ENCODE assay signal across 15 cellular contexts in the genomic region with DNA sequence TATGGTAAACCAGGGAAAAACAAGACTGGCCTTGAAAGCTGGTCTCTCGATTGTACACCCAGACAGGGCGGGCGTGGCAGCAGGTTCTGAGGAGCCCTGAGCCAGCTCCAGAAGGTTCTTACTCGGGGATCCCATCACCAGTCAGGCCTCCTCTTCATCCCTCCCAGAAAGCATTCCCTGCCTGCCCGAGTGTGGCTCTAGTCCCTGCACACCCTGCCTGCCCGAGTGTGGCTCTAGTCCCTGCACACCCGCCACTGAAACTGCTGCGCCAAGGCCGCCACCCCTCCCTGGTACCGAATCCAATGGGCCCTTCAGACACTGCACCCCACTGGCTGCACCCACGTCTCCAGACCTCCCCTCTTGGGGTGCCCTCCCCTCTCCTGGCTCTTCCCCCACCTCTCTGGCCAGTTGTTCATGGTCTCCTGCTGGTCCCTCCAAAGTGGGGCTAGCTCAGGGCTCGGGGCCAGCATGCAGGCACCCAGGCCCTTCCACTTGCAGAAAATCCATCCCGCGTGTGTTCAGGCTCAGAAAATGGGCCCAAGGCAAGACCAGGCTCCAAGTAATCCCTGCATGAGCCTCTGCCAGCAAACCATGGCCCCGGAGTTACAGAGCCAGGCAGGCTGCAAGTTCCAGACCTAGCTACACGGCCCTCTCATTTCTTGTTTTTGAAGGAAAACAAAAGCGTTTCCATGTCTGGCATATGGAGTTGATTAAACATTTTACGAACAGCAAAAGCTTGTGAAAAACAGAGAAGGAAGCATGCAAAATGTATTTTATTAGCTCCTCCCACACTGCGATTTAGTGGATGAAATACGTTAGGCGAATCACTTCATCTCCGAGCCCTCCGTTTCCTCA. TPM values are rescaled to one million over a fixed set of nuclear protein-coding genes. Genes with fewer than 3 reads are reported as not detected.
DNase-seq lines count a peak whose midpoint lies in the region; ATAC-seq and TF ChIP-seq lines count a peak whose summit lies in the region.
"Had no signal": no experiment of that assay in that cellular context is flagged by ENCODE, and none has a peak within 500 bp of the region (broad histone marks: within the 10 kb centered on the region; RNA-seq: fewer than 3 reads in every experiment).

No MANE protein-coding gene starts in this region.

- H3K4me3 ChIP-seq in breast epithelium (peak overlapping the region; percentile 36 to 65 (median 44)), vagina (peak overlapping the region; percentile 43 to 47)

- no TSS peak for BruUV-seq in MCF 10A (replicated peaks; lab: Mats Ljungman, UMichigan)

- no peak for TF ChIP-seq CTCF in breast epithelium (IDR thresholded peaks at IDR 0.05)
- TF ChIP-seq CTCF in MCF 10A (IDR thresholded peaks at IDR 0.05; ENCODE audit: unreplicated experiment), result no peak
- no peak for TF ChIP-seq CTCF in mesothelial cell of epicardium (IDR thresholded peaks at IDR 0.05; ENCODE audit: unreplicated experiment)
- no peak for TF ChIP-seq CTCF in vagina (IDR thresholded peaks at IDR 0.05)

- H3K36me3 Mint-ChIP-seq in MCF 10A (ENCODE audit: insufficient read depth, unreplicated experiment), result peaks cover 32% of the 10 kb centered on the region
- H3K36me3 Mint-ChIP-seq in mesothelial cell of epicardium, result peaks cover 5% of the 10 kb centered on the region

- no peak overlapping the region for H3K4me3 Mint-ChIP-seq in MCF 10A (ENCODE audit: unreplicated experiment)
- no peak overlapping the region for H3K4me3 Mint-ChIP-seq in mesothelial cell of epicardium

- H3K27ac ChIP-seq in breast epithelium (peak overlapping the region in 1 of 2 donors; percentile 87), cingulate gyrus (ENCODE audit: low read depth, low read length) (peak overlapping the region; percentile 98), vagina (peak overlapping the region; percentile 86)
- H3K27ac ChIP-seq: 22Rv1, VCaP had no signal

- intact Hi-C loops in breast epithelium (cut with DNase I; ENCODE audit: low total_unique reads), result no loop called here
- intact Hi-C loops in MCF 10A (cut with micrococcal nuclease), result no loop called here
- intact Hi-C loops in vagina (cut with DNase I), result no loop called here

- CTCF ChIA-PET in MCF 10A (lab: Yijun Ruan, JAX), result interaction anchor here (0.6 to 1.0 kb wide), 3 partner anchors 26 to 223 kb away, joined by 3 read pairs; no protein-coding TSS in a partner anchor

- H3K36me3 ChIP-seq in breast epithelium (no peaks in the 10 kb centered on the region), vagina (peaks cover 0 to 8% of the 10 kb centered on the region in 2 donors)

- ATAC-seq in HG02852 (IDR thresholded peaks at IDR 0.05; ENCODE audit: unreplicated experiment) (no peak), HG02759 (IDR thresholded peaks at IDR 0.05; ENCODE audit: unreplicated experiment) (no peak), HG03342 (IDR thresholded peaks at IDR 0.05; ENCODE audit: unreplicated experiment) (no peak)
- ATAC-seq: heart left ventricle, left lobe of liver had no signal

- H3K9me3 ChIP-seq in breast epithelium (no peaks in the 10 kb centered on the region), vagina (no peaks in the 10 kb centered on the region)
- H3K9me3 ChIP-seq: heart left ventricle had no signal

- H3K9me3 Mint-ChIP-seq in MCF 10A (ENCODE audit: unreplicated experiment) (no peaks in the 10 kb centered on the region), mesothelial cell of epicardium (no peaks in the 10 kb centered on the region)

- no peak overlapping the region for H3K27ac Mint-ChIP-seq in MCF 10A (ENCODE audit: low read depth, unreplicated experiment)
- H3K27ac Mint-ChIP-seq in mesothelial cell of epicardium, result peak overlapping the region; percentile 53

- peaks cover 0 to 9% of the 10 kb centered on the region in 2 donors for H3K4me1 ChIP-seq in breast epithelium
- peaks cover 51% of the 10 kb centered on the region for H3K4me1 ChIP-seq in vagina

- H3K27me3 Mint-ChIP-seq in MCF 10A (ENCODE audit: insufficient read depth, unreplicated experiment), result no peaks in the 10 kb centered on the region
- H3K27me3 Mint-ChIP-seq in mesothelial cell of epicardium (ENCODE audit: low read depth), result peaks cover 11% of the 10 kb centered on the region

- POLR2A ChIA-PET in MCF 10A (lab: Yijun Ruan, JAX), result interaction anchor here (1.3 kb wide), 1 partner anchor 259 kb away, joined by 5 read pairs; no protein-coding TSS in a partner anchor

- no peak for TF ChIP-seq POLR2A in breast epithelium (IDR thresholded peaks at IDR 0.05)
- no peak for TF ChIP-seq POLR2A in vagina (IDR thresholded peaks at IDR 0.05)

- DNase-seq in breast epithelium (ENCODE audit: low spot score in 2 of 2), result peak in 1 of 2 donors; percentile 17
- no peak for DNase-seq in MCF 10A (ENCODE audit: unreplicated experiment)
- DNase-seq in mesothelial cell of epicardium (ENCODE audit: low spot score in 2 of 2, unreplicated experiment in 2 of 2), result no peak
- no peak for DNase-seq in vagina (ENCODE audit: extremely low spot score in 2 of 2)
- DNase-seq: NCI-H1436 treated with DMSO at 0.1 percent for 48 hours, NCI-H774, SHP77 treated with DMSO at 0.1 percent for 48 hours had no signal

- no peaks in the 10 kb centered on the region for H3K27me3 ChIP-seq in breast epithelium
- no peaks in the 10 kb centered on the region for H3K27me3 ChIP-seq in vagina
- H3K27me3 ChIP-seq: heart left ventricle had no signal

- H3K4me1 Mint-ChIP-seq in MCF 10A (ENCODE audit: insufficient read depth, unreplicated experiment), result peaks cover 17% of the 10 kb centered on the region
- H3K4me1 Mint-ChIP-seq in mesothelial cell of epicardium, result peaks cover 33% of the 10 kb centered on the region

RNA-seq across cellular contexts. Expression of a gene that starts 29.9 kb away (rescaled TPM):
- total RNA-seq in breast epithelium (10 to 100 TPM; 29.4 to 45.3 (median 35.1) TPM), MCF 10A (2022) (61.9 and 63.4 TPM in 2 replicates), mesothelial cell of epicardium (31.1 to 32.1 TPM (median 31.4 TPM) in 3 replicates), vagina (42.5 TPM)

RNA-seq across cellular contexts. Expression of a gene that starts 47.1 kb away (rescaled TPM):
- total RNA-seq in breast epithelium, result 10 to 100 TPM; 40.6 to 53.9 (median 49.2) TPM
- 70.3 and 72.5 TPM in 2 replicates for total RNA-seq in MCF 10A (2022)
- total RNA-seq in mesothelial cell of epicardium, result 45.8 to 54.6 TPM (median 52.9 TPM) in 3 replicates
- total RNA-seq in vagina, result 76.9 TPM
